ENCODE assay signal across 30 cellular contexts in the genomic region with DNA sequence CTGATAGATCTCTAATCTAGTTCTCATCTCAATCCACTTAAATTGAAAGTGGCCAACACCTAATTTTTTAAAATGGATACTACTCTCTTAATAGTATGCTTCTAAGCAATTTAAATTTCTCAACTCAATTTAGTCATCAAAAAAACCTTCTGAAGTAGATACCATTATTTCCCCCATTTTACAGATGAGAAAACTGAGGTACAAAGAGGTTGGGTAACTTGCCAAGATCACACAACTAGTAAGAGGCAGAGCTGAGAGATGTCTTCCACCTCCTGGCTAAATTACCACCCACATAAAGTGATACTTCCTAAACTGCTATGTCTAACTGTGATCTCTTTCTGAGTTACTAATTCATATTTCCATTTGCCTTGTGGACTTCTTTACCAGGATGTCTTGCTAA.
"Had no signal": no experiment of that assay in that cellular context is flagged by ENCODE, and none has a peak within 500 bp of the region (broad histone marks: within the 10 kb centered on the region; RNA-seq: fewer than 3 reads in every experiment).

No MANE protein-coding gene starts in this region.

- H3K27me3 Mint-ChIP-seq: activated CD4-positive, alpha-beta memory T cell treated with anti-CD3 and anti-CD28 coated beads for 36 hours; activated CD4-positive, alpha-beta T cell treated with anti-CD3 and anti-CD28 coated beads for 36 hours; activated CD4-positive, alpha-beta T cell treated with anti-CD3 and anti-CD28 coated beads, Interleukin-2, amount 10 ng/mL, durations not matched to agents 24 days and 14 days; activated CD8-positive, alpha-beta memory T cell treated with anti-CD3 and anti-CD28 coated beads, Interleukin-2, amount 10 ng/mL, durations not matched to agents 7 days and 5 days; activated naive CD4-positive, alpha-beta T cell treated with anti-CD3 and anti-CD28 coated beads, Interleukin-2, amount 10 ng/mL, durations not matched to agents 7 days and 5 days; activated naive CD8-positive, alpha-beta T cell; effector memory CD8-positive, alpha-beta T cell had no signal

- H3K4me3 ChIP-seq: esophagus muscularis mucosa, gastrocnemius medialis, heart left ventricle had no signal

- H3K36me3 ChIP-seq: esophagus muscularis mucosa, gastrocnemius medialis, heart left ventricle had no signal

- H3K9me3 ChIP-seq: esophagus muscularis mucosa, gastrocnemius medialis had no signal

- ATAC-seq: activated CD4-positive, alpha-beta T cell treated with anti-CD3 and anti-CD28 coated beads for 36 hours; activated CD8-positive, alpha-beta memory T cell treated with anti-CD3 and anti-CD28 coated beads, Interleukin-2, amount 10 ng/mL, durations not matched to agents 7 days and 5 days; activated CD8-positive, alpha-beta T cell treated with anti-CD3 and anti-CD28 coated beads, Interleukin-2, amount 10 ng/mL, durations not matched to agents 7 days and 5 days; effector memory CD8-positive, alpha-beta T cell; foreskin keratinocyte; gastrocnemius medialis; heart left ventricle had no signal

- DNase-seq: activated CD4-positive, alpha-beta memory T cell treated with anti-CD3 and anti-CD28 coated beads for 36 hours; activated CD4-positive, alpha-beta T cell treated with anti-CD3 and anti-CD28 coated beads for 36 hours; activated CD4-positive, alpha-beta T cell treated with anti-CD3 and anti-CD28 coated beads, Interleukin-2, amount 10 ng/mL, durations not matched to agents 24 days and 14 days; activated CD4-positive, CD25-positive, alpha-beta regulatory T cell; activated CD4-positive, CD25-positive, alpha-beta regulatory T cell treated with anti-CD3 and anti-CD28 coated beads, Interleukin-2, amount 50 U/mL, for 72 hours; activated CD8-positive, alpha-beta memory T cell treated with anti-CD3 and anti-CD28 coated beads, Interleukin-2, amount 10 ng/mL, durations not matched to agents 7 days and 5 days; activated CD8-positive, alpha-beta memory T cell treated with anti-CD3 and anti-CD28 coated beads, Interleukin-2, amount 50 U/mL, for 4 hours; activated CD8-positive, alpha-beta T cell treated with anti-CD3 and anti-CD28 coated beads, Interleukin-2, amount 10 ng/mL, durations not matched to agents 7 days and 5 days; activated effector memory CD4-positive, alpha-beta T cell treated with anti-CD3 and anti-CD28 coated beads, Interleukin-2, amount 50 U/mL, for 16 hours; activated naive CD4-positive, alpha-beta T cell treated with anti-CD3 and anti-CD28 coated beads, Interleukin-2, amount 10 ng/mL, durations not matched to agents 7 days and 5 days; activated T-cell treated with anti-CD3 and anti-CD28 coated beads, Interleukin-2, amount 50 U/mL, for 1 hour; amniotic stem cell; anterior cingulate cortex; brain microvascular endothelial cell; cortex of kidney; dermis blood vessel endothelial cell; effector CD4-positive, alpha-beta T cell; effector memory CD8-positive, alpha-beta T cell; erythroblast; foreskin keratinocyte; gastrocnemius medialis; glutamatergic neuron; heart left ventricle; T-helper 1 cell; T-helper 2 cell had no signal

- H3K9me3 Mint-ChIP-seq: activated CD4-positive, alpha-beta T cell treated with anti-CD3 and anti-CD28 coated beads, Interleukin-2, amount 10 ng/mL, durations not matched to agents 24 days and 14 days; activated T-helper 2 cell treated with anti-CD3 and anti-CD28 coated beads, Interferon-gamma antibody, Interleukin-2, Interleukin-4, amounts not matched to agents 10 μg/mL and 5 μg/mL and 100 μg/mL, durations not matched to agents 14 hours and 24 hours and 36 hours; effector memory CD8-positive, alpha-beta T cell had no signal

- H3K4me3 Mint-ChIP-seq: activated CD4-positive, alpha-beta memory T cell treated with anti-CD3 and anti-CD28 coated beads for 36 hours; activated CD4-positive, alpha-beta T cell treated with anti-CD3 and anti-CD28 coated beads for 36 hours; activated CD4-positive, alpha-beta T cell treated with anti-CD3 and anti-CD28 coated beads, Interleukin-2, amount 10 ng/mL, durations not matched to agents 24 days and 14 days; activated CD8-positive, alpha-beta memory T cell treated with anti-CD3 and anti-CD28 coated beads, Interleukin-2, amount 10 ng/mL, durations not matched to agents 7 days and 5 days; activated CD8-positive, alpha-beta T cell treated with anti-CD3 and anti-CD28 coated beads, Interleukin-2, amount 10 ng/mL, durations not matched to agents 7 days and 5 days; activated naive CD4-positive, alpha-beta T cell treated with anti-CD3 and anti-CD28 coated beads, Interleukin-2, amount 10 ng/mL, durations not matched to agents 7 days and 5 days; activated naive CD8-positive, alpha-beta T cell; effector memory CD8-positive, alpha-beta T cell had no signal

- H3K27me3 ChIP-seq: brain microvascular endothelial cell, esophagus muscularis mucosa, foreskin keratinocyte, gastrocnemius medialis, heart left ventricle had no signal

- H3K27ac ChIP-seq: brain microvascular endothelial cell, esophagus muscularis mucosa, foreskin keratinocyte, gastrocnemius medialis, heart left ventricle had no signal

- H3K27ac Mint-ChIP-seq: activated CD4-positive, alpha-beta memory T cell treated with anti-CD3 and anti-CD28 coated beads for 36 hours; activated CD4-positive, alpha-beta T cell treated with anti-CD3 and anti-CD28 coated beads for 36 hours; activated CD4-positive, alpha-beta T cell treated with anti-CD3 and anti-CD28 coated beads, Interleukin-2, amount 10 ng/mL, durations not matched to agents 24 days and 14 days; activated CD8-positive, alpha-beta memory T cell treated with anti-CD3 and anti-CD28 coated beads, Interleukin-2, amount 10 ng/mL, durations not matched to agents 7 days and 5 days; activated CD8-positive, alpha-beta T cell treated with anti-CD3 and anti-CD28 coated beads, Interleukin-2, amount 10 ng/mL, durations not matched to agents 7 days and 5 days; activated naive CD4-positive, alpha-beta T cell treated with anti-CD3 and anti-CD28 coated beads, Interleukin-2, amount 10 ng/mL, durations not matched to agents 7 days and 5 days; activated naive CD8-positive, alpha-beta T cell; activated T-helper 2 cell treated with anti-CD3 and anti-CD28 coated beads, Interferon-gamma antibody, Interleukin-2, Interleukin-4, amounts not matched to agents 10 μg/mL and 5 μg/mL and 100 μg/mL, durations not matched to agents 14 hours and 24 hours and 36 hours; effector memory CD8-positive, alpha-beta T cell had no signal

- FAIRE-seq: astrocyte, bronchial epithelial cell had no signal
